In genomic region chr7:26375604-26376207, GRCh38 we compare ENCODE assay signal across 8 cellular contexts.
A peak's percentile ranks its signal among the peaks of the same experiment; 100 is the strongest.
DNase-seq lines count a peak whose midpoint lies in the region; ATAC-seq and TF ChIP-seq lines count a peak whose summit lies in the region.

No MANE protein-coding gene starts in this region.

- H3K27ac ChIP-seq in Peyer's patch (peak overlapping the region in 2 of 4 donors; percentile 38 to 63), upper lobe of right lung (peak overlapping the region; percentile 80)

- TF ChIP-seq CTCF in Peyer's patch (IDR thresholded peaks at IDR 0.05) (no peak), upper lobe of right lung (IDR thresholded peaks at IDR 0.05) (no peak), osteocyte (IDR thresholded peaks at IDR 0.05) (no peak)

- no peaks in the 10 kb centered on the region for H3K36me3 ChIP-seq in Peyer's patch
- no peaks in the 10 kb centered on the region for H3K36me3 ChIP-seq in upper lobe of right lung

- H3K4me1 Mint-ChIP-seq in osteocyte (ENCODE audit: unreplicated experiment): peaks cover 2% of the 10 kb centered on the region

- no peaks in the 10 kb centered on the region for H3K9me3 ChIP-seq in Peyer's patch
- no peaks in the 10 kb centered on the region for H3K9me3 ChIP-seq in upper lobe of right lung

- H3K4me1 ChIP-seq in Peyer's patch: peaks cover 0 to 6% (median 0%) of the 10 kb centered on the region in 4 donors
- peaks cover 6% of the 10 kb centered on the region for H3K4me1 ChIP-seq in upper lobe of right lung

- ATAC-seq in HG02938 (IDR thresholded peaks at IDR 0.05; ENCODE audit: unreplicated experiment) (peak; percentile 17), upper lobe of right lung (no peak), left colon (no peak)

- H3K4me3 Mint-ChIP-seq in osteocyte (ENCODE audit: unreplicated experiment): no peak overlapping the region

- intact Hi-C loops in upper lobe of right lung (cut with DNase I): loop anchor here (5.0 kb wide), 1 partner anchor 292 kb away; no protein-coding TSS in a partner anchor
- intact Hi-C loops in left colon (cut with DNase I, micrococcal nuclease): loop anchor here (10.0 kb wide), 3 partner anchors 119 to 479 kb away; no protein-coding TSS in a partner anchor

- H3K27ac Mint-ChIP-seq in osteocyte (ENCODE audit: unreplicated experiment): no peak overlapping the region

- peaks cover 0 to 11% of the 10 kb centered on the region in 2 donors for H3K27me3 ChIP-seq in Peyer's patch
- H3K27me3 ChIP-seq in upper lobe of right lung: peaks cover 41% of the 10 kb centered on the region

- H3K4me3 ChIP-seq in Peyer's patch (peak overlapping the region; percentile 42 to 65 (median 56)), upper lobe of right lung (peak overlapping the region; percentile 51)

- DNase-seq in NCI-H2107 treated with DMSO at 0.1 percent for 48 hours (lab: John Stamatoyannopoulos, UW; ENCODE audit: unreplicated experiment) (peak; percentile 59), NCI-H2107 (lab: John Stamatoyannopoulos, UW) (no peak), Peyer's patch (no peak), iPS-NIHi7 (ENCODE audit: extremely low spot score) (peak; percentile 15), upper lobe of right lung (no peak), osteocyte (ENCODE audit: extremely low spot score, unreplicated experiment) (no peak), left colon (no peak)

- H3K36me3 Mint-ChIP-seq in osteocyte (ENCODE audit: unreplicated experiment): no peaks in the 10 kb centered on the region

- H3K9me3 Mint-ChIP-seq in osteocyte (ENCODE audit: unreplicated experiment): no peaks in the 10 kb centered on the region

- no peak for TF ChIP-seq POLR2A in Peyer's patch (IDR thresholded peaks at IDR 0.05)

- H3K27me3 Mint-ChIP-seq in osteocyte (ENCODE audit: unreplicated experiment): peaks cover 77% of the 10 kb centered on the region

Comparison
In these comparisons a context has a peak if more than half of its experiments do, and no peak if none do; other contexts are left out.
1. DNase-seq: peak in NCI-H2107 treated with DMSO at 0.1 percent for 48 hours (single experiment) and iPS-NIHi7 (single experiment); none in NCI-H2107 (single experiment), Peyer's patch (0 of 3), upper lobe of right lung (single experiment), osteocyte (single experiment) and left colon (0 of 2).